In the genomic region with DNA sequence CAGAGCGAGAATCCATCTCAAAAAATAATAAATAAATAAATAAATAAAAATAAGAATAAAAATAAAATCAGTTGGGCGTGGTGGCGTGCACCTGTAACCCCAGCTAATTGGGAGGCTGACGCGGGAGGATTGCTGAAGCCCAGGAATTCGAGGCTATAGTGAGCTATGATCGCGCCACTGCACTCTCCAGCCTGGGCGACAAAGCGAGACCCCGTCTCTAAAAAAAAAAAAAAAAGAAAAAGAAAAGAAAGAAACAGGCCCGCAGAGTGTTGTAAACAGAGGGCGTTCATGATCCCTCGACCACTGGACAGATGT, we compare ENCODE assay signal across 1 cellular context.
TF ChIP-seq lines count a peak whose summit lies in the region.

No MANE protein-coding gene starts in this region.

TF ChIP-seq in K562, 482 proteins besides CTCF, POLR2A, EP300 and RAD21:
- peak in 1 of 2 experiments; percentile 36; a peak in 1 of 4 replicates for TF ChIP-seq TRIM24 (IDR thresholded peaks at IDR 0.05)
- TF ChIP-seq ADNP (tag; IDR thresholded peaks at IDR 0.05): peak; percentile 47; the same call in 1 of the 2 replicates
- no peak for TF ChIP-seq CC2D1A (IDR thresholded peaks at IDR 0.05)
- TF ChIP-seq HDAC8 (tag; IDR thresholded peaks at IDR 0.05): no peak
- TF ChIP-seq ZNF384 (IDR thresholded peaks at IDR 0.05; ENCODE audit: low read depth, low read length): peak; percentile 3; the same call in 1 of the 2 replicates
- peak; percentile 69; the same call in 1 of the 2 replicates for TF ChIP-seq HLTF (IDR thresholded peaks at IDR 0.05)
- TF ChIP-seq CBX2 (IDR thresholded peaks at IDR 0.05; ENCODE audit: insufficient read depth, low read length, poor library complexity, severe bottlenecking): no peak
- TF ChIP-seq NR1H2 (CRISPR knock-in tag; IDR thresholded peaks at IDR 0.05): no peak
- TF ChIP-seq ZNF695 (CRISPR knock-in tag; IDR thresholded peaks at IDR 0.05): no peak
- no peak for TF ChIP-seq MXI1 (IDR thresholded peaks at IDR 0.05; ENCODE audit: low read depth, low read length)
- no peak for TF ChIP-seq ARNT (IDR thresholded peaks at IDR 0.05)
- no peak for TF ChIP-seq DIDO1 (tag; IDR thresholded peaks at IDR 0.05; ENCODE audit: low read depth)
- peak; percentile 67 for TF ChIP-seq BCOR (IDR thresholded peaks at IDR 0.05)
- TF ChIP-seq FOXK2 (conservative IDR thresholded peaks at IDR 0.05 in 1 of 2, IDR thresholded peaks at IDR 0.05 in 1 of 2; ENCODE audit: low read depth in 2 of 2): 0 out of 4 replicates have a peak, but pooled peaks of 1 of the 2 experiments have one; percentile 22
- TF ChIP-seq MIER1 (IDR thresholded peaks at IDR 0.05; ENCODE audit: low read depth): 0 out of 2 replicates have a peak, but pooled peaks have one; percentile 32
- TF ChIP-seq ZNF589 (CRISPR knock-in tag; IDR thresholded peaks at IDR 0.05; ENCODE audit: low read depth): 0 out of 2 replicates have a peak, but pooled peaks have one; percentile 14
- TF ChIP-seq ZNF197 (CRISPR knock-in tag; IDR thresholded peaks at IDR 0.05; ENCODE audit: low read depth): no peak
- TF ChIP-seq, protein P1, sequence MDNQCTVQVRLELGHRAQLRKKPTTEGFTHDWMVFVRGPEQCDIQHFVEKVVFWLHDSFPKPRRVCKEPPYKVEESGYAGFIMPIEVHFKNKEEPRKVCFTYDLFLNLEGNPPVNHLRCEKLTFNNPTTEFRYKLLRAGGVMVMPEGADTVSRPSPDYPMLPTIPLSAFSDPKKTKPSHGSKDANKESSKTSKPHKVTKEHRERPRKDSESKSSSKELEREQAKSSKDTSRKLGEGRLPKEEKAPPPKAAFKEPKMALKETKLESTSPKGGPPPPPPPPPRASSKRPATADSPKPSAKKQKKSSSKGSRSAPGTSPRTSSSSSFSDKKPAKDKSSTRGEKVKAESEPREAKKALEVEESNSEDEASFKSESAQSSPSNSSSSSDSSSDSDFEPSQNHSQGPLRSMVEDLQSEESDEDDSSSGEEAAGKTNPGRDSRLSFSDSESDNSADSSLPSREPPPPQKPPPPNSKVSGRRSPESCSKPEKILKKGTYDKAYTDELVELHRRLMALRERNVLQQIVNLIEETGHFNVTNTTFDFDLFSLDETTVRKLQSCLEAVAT (IDR thresholded peaks at IDR 0.05): 0 out of 4 replicates have a peak, but pooled peaks of 1 of the 2 experiments have one; percentile 8
